In the genomic region with DNA sequence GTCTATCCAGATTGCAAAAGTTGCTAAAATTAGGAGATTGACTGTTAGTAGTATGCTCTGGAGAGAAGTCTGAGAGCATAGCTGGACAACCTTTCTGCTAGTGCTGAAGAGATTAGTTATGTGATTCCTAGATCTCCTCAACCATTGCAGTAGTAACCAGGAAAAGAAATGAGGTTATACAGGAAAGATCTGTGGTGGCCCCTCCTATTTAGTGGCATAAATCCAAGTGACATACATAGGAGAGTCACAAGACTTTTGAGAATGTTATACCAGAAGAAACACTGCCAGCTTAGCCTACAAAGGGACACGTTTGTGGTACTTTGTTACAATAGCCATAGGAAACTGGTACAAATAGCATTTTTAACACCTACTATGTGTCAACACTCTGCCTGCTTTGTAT, we compare ENCODE assay signal across 27 cellular contexts.
"Had no signal": no experiment of that assay in that cellular context is flagged by ENCODE, and none has a peak within 500 bp of the region (broad histone marks: within the 10 kb centered on the region; RNA-seq: fewer than 3 reads in every experiment).

No MANE protein-coding gene starts in this region.

- H3K4me3 ChIP-seq: colonic mucosa, coronary artery, dorsolateral prefrontal cortex, esophagus muscularis mucosa, esophagus squamous epithelium, gastrocnemius medialis, gastroesophageal sphincter, heart left ventricle, heart right ventricle had no signal

- FAIRE-seq: colon, endometrium, endothelial cell of umbilical vein, frontal cortex had no signal

- H3K9me3 ChIP-seq: colonic mucosa had no signal

- H3K27me3 ChIP-seq: colonic mucosa, dorsolateral prefrontal cortex, esophagus muscularis mucosa, esophagus squamous epithelium, foreskin keratinocyte, gastrocnemius medialis, gastroesophageal sphincter, heart left ventricle, heart right ventricle had no signal

- DNase-seq: colonic mucosa; cortex of kidney; dermis blood vessel endothelial cell; dorsolateral prefrontal cortex; effector CD4-positive, alpha-beta T cell; effector CD8-positive, alpha-beta T cell; effector memory CD4-positive, alpha-beta T cell; effector memory CD8-positive, alpha-beta T cell; endodermal cell; erythroblast; esophagus squamous epithelium; foreskin fibroblast; foreskin keratinocyte; foreskin melanocyte; gastrocnemius medialis; glutamatergic neuron; head of caudate nucleus; heart left ventricle; heart right ventricle had no signal

- ATAC-seq: effector memory CD8-positive, alpha-beta T cell; foreskin keratinocyte; gastrocnemius medialis; gastroesophageal sphincter; heart left ventricle; heart right ventricle had no signal

- H3K27ac ChIP-seq: colonic mucosa, coronary artery, dorsolateral prefrontal cortex, epithelial cell of prostate, esophagus muscularis mucosa, esophagus squamous epithelium, foreskin keratinocyte, gastrocnemius medialis, gastroesophageal sphincter, heart left ventricle, heart right ventricle had no signal

- H3K36me3 ChIP-seq: colonic mucosa had no signal

- H3K4me1 ChIP-seq: colonic mucosa, esophagus muscularis mucosa, esophagus squamous epithelium, foreskin keratinocyte, gastrocnemius medialis, heart left ventricle, heart right ventricle had no signal
